22 cellular contexts compared by ENCODE assay signal in the genomic region with DNA sequence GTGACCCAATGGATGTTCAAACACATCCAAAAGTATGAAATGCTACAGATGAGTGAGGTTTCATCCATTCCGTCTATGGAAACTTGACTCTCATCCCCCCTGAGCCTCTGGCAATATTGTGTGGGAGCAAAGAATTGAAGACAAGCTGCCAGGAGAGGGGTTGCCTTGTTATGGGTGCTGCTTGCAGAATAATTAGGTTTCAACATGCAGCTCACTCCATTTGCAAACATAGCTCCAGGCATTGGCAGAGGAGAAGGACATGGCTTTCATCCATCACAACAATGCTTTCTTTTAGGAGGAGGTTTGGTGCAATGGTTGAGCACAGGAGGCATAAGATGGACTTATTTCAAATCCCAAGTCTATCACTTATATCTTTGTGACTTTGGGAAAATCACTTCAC.
"Had no signal": no experiment of that assay in that cellular context is flagged by ENCODE, and none has a peak within 500 bp of the region (broad histone marks: within the 10 kb centered on the region; RNA-seq: fewer than 3 reads in every experiment).

No MANE protein-coding gene starts in this region.

- H3K9me3 ChIP-seq: MG63, SJSA1 had no signal

- DNase-seq: IMR-90, Karpas-422, KG1, MG63, NCI-H1092, NCI-H1105 treated with DMSO at 0.1 percent for 48 hours, NCI-H1417 treated with DMSO at 0.1 percent for 48 hours, NCI-H146, NCI-H1694 treated with DMSO at 0.1 percent for 48 hours, NCI-H1930, NCI-H2081, NCI-H2107, NCI-H2227 treated with DMSO at 0.1 percent for 48 hours, NCI-H446 treated with DMSO at 0.1 percent for 48 hours, NCI-H510A treated with DMSO at 0.1 percent for 48 hours, NCI-H526, NCI-H82, Right ventricle myocardium superior, RPMI8226, SIG-M5 had no signal

- H3K4me1 ChIP-seq: SJSA1 had no signal

- H3K27me3 ChIP-seq: MG63, SJSA1 had no signal

- H3K4me3 ChIP-seq: MG63, SJSA1 had no signal

- ATAC-seq: HepG2 had no signal

- H3K27ac ChIP-seq: SJSA1 had no signal

- H3K36me3 ChIP-seq: MG63, SJSA1 had no signal
